In the genomic region with DNA sequence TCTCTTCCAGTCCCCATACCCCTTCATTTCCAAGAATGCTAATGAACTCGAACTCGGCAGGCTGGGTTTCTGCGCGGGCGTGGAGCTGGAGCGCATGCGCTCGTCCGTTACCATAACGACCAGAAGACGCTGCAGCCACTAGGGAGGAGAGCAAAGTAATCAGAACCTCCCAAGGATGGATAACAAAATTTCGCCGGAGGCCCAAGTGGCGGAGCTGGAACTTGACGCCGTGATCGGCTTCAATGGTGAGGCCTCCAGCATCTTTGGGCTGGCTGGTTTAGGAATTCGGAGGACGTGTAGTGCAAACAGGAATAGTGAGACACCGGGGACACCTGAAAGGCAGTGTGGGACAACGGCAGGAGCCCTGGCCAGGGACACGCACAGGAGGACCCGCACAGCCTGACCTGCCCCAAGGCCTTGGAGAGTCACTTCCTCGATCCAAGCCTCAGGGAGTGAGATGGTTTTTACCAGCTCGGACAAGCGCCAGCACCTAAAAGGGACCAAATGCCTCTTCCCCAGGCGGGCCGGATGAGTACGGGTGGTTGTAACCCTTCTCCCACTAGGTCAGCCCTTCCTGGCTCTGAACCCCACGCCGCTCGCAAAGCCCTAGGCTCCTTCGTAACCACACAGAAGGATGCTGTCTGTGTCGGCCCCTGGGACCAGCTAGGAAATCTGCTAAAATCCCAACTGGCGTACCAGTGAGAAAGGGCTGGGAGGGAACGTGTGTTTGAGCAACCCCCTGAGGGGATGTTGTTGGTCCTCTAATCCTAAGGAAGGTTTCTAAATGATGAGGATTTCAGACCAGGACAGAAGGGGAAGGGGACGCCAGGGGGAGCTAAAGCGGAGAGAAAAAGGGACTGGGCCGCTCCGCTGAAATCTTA, we compare ENCODE assay signal across 8 cellular contexts. TPM values are rescaled to one million over a fixed set of nuclear protein-coding genes. Genes with fewer than 3 reads are reported as not detected.
DNase-seq lines count a peak whose midpoint lies in the region; ATAC-seq and TF ChIP-seq lines count a peak whose summit lies in the region.

CFAP52 (plus strand) TSS at position 122 of the 881 bp plus-strand sequence; CDS start at position 176, 54 bp downstream.

- H3K4me3 Mint-ChIP-seq in natural killer cell treated with Interleukin-12 subunit alpha and Interleukin-12 subunit beta and Interleukin-15 and Interleukin-18, amount 100 ng/mL, for 72 hours: peak within 1 kb of the TSS; percentile 99
- H3K4me3 Mint-ChIP-seq in stimulated activated naive B cell treated with anti-CD40 and anti-IgM and Interleukin-4, amounts not matched to agents 10 μg/mL and 1 μg/mL and 100 μg/mL, for 72 hours: peak within 1 kb of the TSS; percentile 87 to 94

- ATAC-seq in natural killer cell treated with Interleukin-12 subunit alpha and Interleukin-12 subunit beta and Interleukin-15 and Interleukin-18, amount 100 ng/mL, for 72 hours: peak; percentile 71 to 77
- peak; percentile 73 to 77 for ATAC-seq in stimulated activated naive B cell treated with anti-CD40 and anti-IgM and Interleukin-4, amounts not matched to agents 10 μg/mL and 1 μg/mL and 100 μg/mL, for 72 hours (replicated peaks)
- no peak for ATAC-seq in GM19452 (IDR thresholded peaks at IDR 0.05; ENCODE audit: unreplicated experiment)

- TF ChIP-seq CTCF in GM10248 (IDR thresholded peaks at IDR 0.05; ENCODE audit: control extremely low read depth, extremely low read depth, low read depth, missing control alignments) (peak; percentile 72), fibroblast of pulmonary artery (IDR thresholded peaks at IDR 0.05; ENCODE audit: low read length, missing control alignments) (peak; percentile 87)

- H3K27me3 Mint-ChIP-seq in natural killer cell treated with Interleukin-12 subunit alpha and Interleukin-12 subunit beta and Interleukin-15 and Interleukin-18, amount 100 ng/mL, for 72 hours: no peaks in the 10 kb centered on the region
- peaks cover 0 to 6% of the 10 kb centered on the region in 2 donors for H3K27me3 Mint-ChIP-seq in stimulated activated naive B cell treated with anti-CD40 and anti-IgM and Interleukin-4, amounts not matched to agents 10 μg/mL and 1 μg/mL and 100 μg/mL, for 72 hours

- H3K9me3 Mint-ChIP-seq in natural killer cell treated with Interleukin-12 subunit alpha and Interleukin-12 subunit beta and Interleukin-15 and Interleukin-18, amount 100 ng/mL, for 72 hours: no peaks in the 10 kb centered on the region
- no peaks in the 10 kb centered on the region for H3K9me3 Mint-ChIP-seq in stimulated activated naive B cell treated with anti-CD40 and anti-IgM and Interleukin-4, amounts not matched to agents 10 μg/mL and 1 μg/mL and 100 μg/mL, for 72 hours

- DNase-seq in GM10248 (ENCODE audit: extremely low spot score) (peak; percentile 85), HS-5 (ENCODE audit: low read depth) (peak; percentile 47), RPMI7951 (ENCODE audit: low read depth) (peak; percentile 75), fibroblast of pulmonary artery (ENCODE audit: low read depth) (peak; percentile 82)
- peak; percentile 60 for DNase-seq in activated T-helper 9 cell treated with anti-CD3 and anti-CD28 coated beads, Interleukin-2, amount 50 U/mL, for 16 hours (ENCODE audit: low read depth)
- DNase-seq in natural killer cell treated with Interleukin-12 subunit alpha and Interleukin-12 subunit beta and Interleukin-15 and Interleukin-18, amount 100 ng/mL, for 72 hours (ENCODE audit: low spot score): peak; percentile 80
- DNase-seq in stimulated activated naive B cell treated with anti-CD40 and anti-IgM and Interleukin-4, amounts not matched to agents 10 μg/mL and 1 μg/mL and 100 μg/mL, for 72 hours: peak; percentile 70

- CTCF ChIA-PET in GM10248 (lab: Yijun Ruan, JAX): interaction anchor here (0.8 to 4.3 kb wide), 17 partner anchors 9 to 574 kb away, joined by 3 to 25 read pairs (median 4); no protein-coding TSS in a partner anchor

- H3K36me3 Mint-ChIP-seq in natural killer cell treated with Interleukin-12 subunit alpha and Interleukin-12 subunit beta and Interleukin-15 and Interleukin-18, amount 100 ng/mL, for 72 hours: no peaks in the 10 kb centered on the region
- H3K36me3 Mint-ChIP-seq in stimulated activated naive B cell treated with anti-CD40 and anti-IgM and Interleukin-4, amounts not matched to agents 10 μg/mL and 1 μg/mL and 100 μg/mL, for 72 hours: peaks cover 2 to 7% of the 10 kb centered on the region in 2 donors

- H3K27ac Mint-ChIP-seq in natural killer cell treated with Interleukin-12 subunit alpha and Interleukin-12 subunit beta and Interleukin-15 and Interleukin-18, amount 100 ng/mL, for 72 hours: peak within 1 kb of the TSS; percentile 89 to 91
- H3K27ac Mint-ChIP-seq in stimulated activated naive B cell treated with anti-CD40 and anti-IgM and Interleukin-4, amounts not matched to agents 10 μg/mL and 1 μg/mL and 100 μg/mL, for 72 hours: peak within 1 kb of the TSS; percentile 90

- peak within 1 kb of the TSS; percentile 96 for H3K4me3 ChIP-seq in fibroblast of pulmonary artery (replicated peaks; ENCODE audit: low read depth, low read length)

- POLR2A ChIA-PET in GM10248 (lab: Yijun Ruan, JAX): no interaction called here

- H3K4me1 Mint-ChIP-seq in natural killer cell treated with Interleukin-12 subunit alpha and Interleukin-12 subunit beta and Interleukin-15 and Interleukin-18, amount 100 ng/mL, for 72 hours (ENCODE audit: low read depth in 2 of 2): peaks cover 19 to 26% of the 10 kb centered on the region in 2 donors
- peaks cover 16 to 24% of the 10 kb centered on the region in 2 donors for H3K4me1 Mint-ChIP-seq in stimulated activated naive B cell treated with anti-CD40 and anti-IgM and Interleukin-4, amounts not matched to agents 10 μg/mL and 1 μg/mL and 100 μg/mL, for 72 hours

RNA-seq across cellular contexts. Expression of gene CFAP52, which starts in this region (rescaled TPM):
- not detected in 2 replicates for total RNA-seq in RPMI7951 (2014; rRNA removed; shearing (Covaris generic))
- not detected for total RNA-seq in natural killer cell treated with Interleukin-12 subunit alpha and Interleukin-12 subunit beta and Interleukin-15 and Interleukin-18, amount 100 ng/mL, for 72 hours

Comparison
In these comparisons a context has a peak if more than half of its experiments do, and no peak if none do; other contexts are left out.
1. Peak in DNase-seq in RPMI7951; RNA of the gene not detected or under 1 TPM.
2. Peak in DNase-seq and ATAC-seq in natural killer cell treated with Interleukin-12 subunit alpha and Interleukin-12 subunit beta and Interleukin-15 and Interleukin-18, amount 100 ng/mL, for 72 hours; RNA of the gene not detected or under 1 TPM.